ENCODE assay signal across 8 cellular contexts in the genomic region with DNA sequence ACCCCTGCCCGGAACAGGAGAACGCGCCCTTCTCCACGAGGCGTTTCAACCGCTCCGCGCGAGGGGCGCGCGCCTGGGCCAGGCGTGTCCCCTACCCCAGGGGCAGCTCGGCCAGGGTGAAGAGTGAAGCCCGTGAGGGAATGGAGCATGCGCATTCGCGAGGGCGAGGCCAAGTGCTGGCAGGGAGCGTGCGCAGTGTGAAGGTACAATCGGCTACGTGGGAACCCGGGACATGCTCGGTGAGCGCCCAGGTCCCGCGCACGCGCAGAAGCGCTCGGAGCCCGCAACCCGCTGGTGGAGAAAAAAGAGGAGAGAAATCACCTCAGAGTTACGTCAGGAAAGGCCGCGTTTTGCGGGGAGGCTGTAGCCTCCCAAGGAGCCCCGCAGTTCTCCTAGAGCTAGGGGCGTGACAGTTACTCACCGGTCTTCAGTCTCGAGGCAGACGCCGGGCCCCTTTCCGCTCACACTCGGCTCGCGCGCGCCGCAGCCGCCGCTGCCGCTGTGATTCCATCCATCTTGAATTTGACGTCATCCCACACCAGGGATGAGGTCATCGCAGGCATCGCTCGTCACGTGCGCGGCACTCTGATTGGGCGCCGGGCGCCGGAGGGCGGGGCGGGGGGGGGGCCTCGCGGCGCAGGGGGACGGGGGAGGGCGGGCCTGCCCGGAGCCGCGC. TPM values are rescaled to one million over a fixed set of nuclear protein-coding genes. Genes with fewer than 3 reads are reported as not detected.
A peak's percentile ranks its signal among the peaks of the same experiment; 100 is the strongest.
DNase-seq lines count a peak whose midpoint lies in the region; TF ChIP-seq lines count a peak whose summit lies in the region.

A gene (minus strand): TSS at position 530 of the 676 bp plus-strand sequence. CDS start 16,265 bp downstream, outside the sequence.

- no peaks in the 10 kb centered on the region for H3K9me3 ChIP-seq in H9 (ENCODE audit: control insufficient read depth, low read depth, low read length)
- H3K9me3 ChIP-seq in MM.1S (replicated peaks; ENCODE audit: insufficient read depth, low read length): no peaks in the 10 kb centered on the region
- no peaks in the 10 kb centered on the region for H3K9me3 ChIP-seq in neural cell (ENCODE audit: low read length)
- H3K9me3 ChIP-seq in stomach: no peaks in the 10 kb centered on the region

- H3K9me3 Mint-ChIP-seq in H9: peaks cover 3% of the 10 kb centered on the region in 2 experiments; a peak in 2 of 5 replicates

- no peak within 1 kb of the TSS for H3T11ph ChIP-seq in H9 (ENCODE audit: low read length)

- H3K27me3 ChIP-seq in H9 (ENCODE audit: insufficient read depth, low read length) (no peaks in the 10 kb centered on the region; the same call in 1 of the 2 replicates), MM.1S (replicated peaks; ENCODE audit: insufficient read depth, low read length) (no peaks in the 10 kb centered on the region), neural cell (ENCODE audit: insufficient read depth, low read depth, low read length) (no peaks in the 10 kb centered on the region), stomach (no peaks in the 10 kb centered on the region)

- TF ChIP-seq RAD21 in neural cell (conservative IDR thresholded peaks at IDR 0.05): no peak

- H3K27ac ChIP-seq in H9 (ENCODE audit: insufficient read length, low read depth, low read length) (no peak within 1 kb of the TSS), MM.1S (ENCODE audit: low read length) (peak within 1 kb of the TSS; percentile 94), neural cell (ENCODE audit: low read length) (peak within 1 kb of the TSS; percentile 98), stomach (peak within 1 kb of the TSS; percentile 97 to 100 (median 98))

- H3K4me1 ChIP-seq in H9 (ENCODE audit: insufficient read depth, low read length) (no peaks in the 10 kb centered on the region), MM.1S (ENCODE audit: low read length) (peaks cover 4% of the 10 kb centered on the region; the same call in 1 of the 2 replicates), stomach (peaks cover 5 to 15% (median 14%) of the 10 kb centered on the region in 4 donors)

- H3K27ac Mint-ChIP-seq in H9: peak within 1 kb of the TSS; percentile 97 to 100 (median 99)

- WGBS in H9 (ENCODE audit: extremely low coverage, insufficient read length, low lambda C conversion rate): no CpG with 5 or more reads among the region's 75 CpGs
- WGBS in stomach, 5 donors: 0 to 2% (median 0%) methylated on average over 42 to 74 of the region's 75 CpGs

- H3K4me3 Mint-ChIP-seq in H9: peak within 1 kb of the TSS; percentile 86 to 97

- H4K8ac ChIP-seq in H9 (replicated peaks; ENCODE audit: insufficient read length, low read depth, low read length): no peak within 1 kb of the TSS

- peaks cover 40% of the 10 kb centered on the region for H3K27me3 Mint-ChIP-seq in H9 (ENCODE audit: low read depth)

- TF ChIP-seq EP300 in neural cell (conservative IDR thresholded peaks at IDR 0.05; ENCODE audit: poor library complexity, severe bottlenecking) (peak; percentile 77), stomach (IDR thresholded peaks at IDR 0.05) (no peak)

- no peak within 1 kb of the TSS for H4K5ac ChIP-seq in H9 (ENCODE audit: insufficient read length, low read depth, low read length)

- TF ChIP-seq CTCF in H9 (conservative IDR thresholded peaks at IDR 0.05): no peak
- TF ChIP-seq CTCF in MM.1S (IDR thresholded peaks at IDR 0.05; ENCODE audit: low read length): no peak
- TF ChIP-seq CTCF in neural cell (IDR thresholded peaks at IDR 0.05; ENCODE audit: poor library complexity, severe bottlenecking): no peak
- no peak for TF ChIP-seq CTCF in stomach (IDR thresholded peaks at IDR 0.05)

- no peak within 1 kb of the TSS for H3K4ac ChIP-seq in H9 (ENCODE audit: low read depth, low read length)

- H2AFZ ChIP-seq in H9 (ENCODE audit: low read length) (no peak within 1 kb of the TSS), MM.1S (ENCODE audit: low read length) (peak within 1 kb of the TSS; percentile 80), neural cell (ENCODE audit: low read depth, low read length) (peak within 1 kb of the TSS; percentile 74)

- H2BK15ac ChIP-seq in H9 (ENCODE audit: low read depth, low read length): no peak within 1 kb of the TSS

- H3K14ac ChIP-seq in H9 (ENCODE audit: insufficient read depth, low read length): peak within 1 kb of the TSS; percentile 77

- peaks cover 7% of the 10 kb centered on the region; the same call in 1 of the 2 replicates for H3K36me3 ChIP-seq in MM.1S (replicated peaks; ENCODE audit: insufficient read depth, low read length)
- peaks cover 7% of the 10 kb centered on the region for H3K36me3 ChIP-seq in neural cell (ENCODE audit: insufficient read depth, low read length)
- H3K36me3 ChIP-seq in stomach: peaks cover 0 to 3% (median 0%) of the 10 kb centered on the region in 4 donors

- H3K56ac ChIP-seq in H9 (ENCODE audit: insufficient read length, low read depth, low read length): no peak within 1 kb of the TSS

- no peak within 1 kb of the TSS for H2BK5ac ChIP-seq in H9 (ENCODE audit: insufficient read length, low read length)

- DNase-seq in ELF-1 (ENCODE audit: low read depth, low spot score) (peak; percentile 99), H9 (peak; percentile 97), MM.1S (peak; percentile 100), SIG-M5 (lab: John Stamatoyannopoulos, UW) (peak; percentile 85), activated gamma-delta T cell (lab: John Stamatoyannopoulos, UW) (peak; percentile 96), fibroblast of the conjunctiva (ENCODE audit: low read depth) (peak; percentile 96), stomach (peak; percentile 99)

- peaks cover 2 to 10% (median 8%) of the 10 kb centered on the region in 3 experiments; a peak in 4 of 7 replicates for H3K36me3 Mint-ChIP-seq in H9 (ENCODE audit: insufficient read depth in 1 of 3, low read depth in 3 of 3)

- no peak within 1 kb of the TSS for H2BK12ac ChIP-seq in H9 (ENCODE audit: insufficient read length, low read depth, low read length)

- peaks cover 6% of the 10 kb centered on the region for H3K23me2 ChIP-seq in H9 (ENCODE audit: insufficient read length, low read depth, low read length, poor library complexity, severe bottlenecking)

- H2BK20ac ChIP-seq in H9 (ENCODE audit: low read depth, low read length, poor library complexity, severe bottlenecking): no peak within 1 kb of the TSS

- no peak within 1 kb of the TSS for H3K23ac ChIP-seq in H9 (ENCODE audit: insufficient read length, low read depth, low read length)

- no peaks in the 10 kb centered on the region for H4K20me1 ChIP-seq in H9 (ENCODE audit: control insufficient read depth, insufficient read depth, insufficient read length)
- no peaks in the 10 kb centered on the region for H4K20me1 ChIP-seq in MM.1S (ENCODE audit: insufficient read depth, low read length)
- H4K20me1 ChIP-seq in neural cell (ENCODE audit: insufficient read depth): peaks cover 5% of the 10 kb centered on the region

- intact Hi-C loops in stomach (cut with DNase I; ENCODE audit: low total_unique reads): loop anchor here (5.0 kb wide), 1 partner anchor 97 kb away; no protein-coding TSS in a partner anchor

- TF ChIP-seq POLR2A in stomach (IDR thresholded peaks at IDR 0.05): peak in 2 of 4 donors; percentile 62 to 72

- H3K4me3 ChIP-seq in MM.1S (ENCODE audit: low read length) (peak within 1 kb of the TSS; percentile 79), neural cell (ENCODE audit: low read length) (peak within 1 kb of the TSS; percentile 93), stomach (peak within 1 kb of the TSS; percentile 71 to 94 (median 87))

- no peaks in the 10 kb centered on the region for H3K9me2 ChIP-seq in MM.1S (replicated peaks; ENCODE audit: insufficient read depth, low read length)
- no peaks in the 10 kb centered on the region for H3K9me2 ChIP-seq in neural cell (ENCODE audit: insufficient read depth, low read length)

- H4K91ac ChIP-seq in H9 (ENCODE audit: insufficient read length, low read depth, low read length): no peak within 1 kb of the TSS

- H2BK120ac ChIP-seq in H9 (ENCODE audit: low read depth, low read length, poor library complexity, severe bottlenecking): no peak within 1 kb of the TSS

- H3K4me1 Mint-ChIP-seq in H9: peaks cover 3 to 11% of the 10 kb centered on the region in 2 experiments; a peak in 3 of 4 replicates

- no peak within 1 kb of the TSS for H2AK5ac ChIP-seq in H9 (ENCODE audit: insufficient read length, low read length)

- H3K79me2 ChIP-seq in H9 (ENCODE audit: insufficient read depth, low read length) (no peaks in the 10 kb centered on the region), MM.1S (ENCODE audit: low read length) (peaks cover 45% of the 10 kb centered on the region), neural cell (replicated peaks; ENCODE audit: insufficient read depth, low read length) (peaks cover 37% of the 10 kb centered on the region)

- peak within 1 kb of the TSS; percentile 71 for H3K18ac ChIP-seq in H9 (ENCODE audit: insufficient read length, low read depth, low read length)

- peak within 1 kb of the TSS; percentile 78 for H3K4me2 ChIP-seq in H9 (ENCODE audit: insufficient read depth, insufficient read length, low read length)
- H3K4me2 ChIP-seq in MM.1S (ENCODE audit: low read depth, low read length): peak within 1 kb of the TSS; percentile 89
- peak within 1 kb of the TSS; percentile 86 for H3K4me2 ChIP-seq in neural cell (ENCODE audit: low read length)

- H3F3A ChIP-seq in MM.1S (ENCODE audit: insufficient read depth, low read length): peaks cover 13% of the 10 kb centered on the region
- no peaks in the 10 kb centered on the region for H3F3A ChIP-seq in neural cell (ENCODE audit: insufficient read depth, low read length, poor library complexity, severe bottlenecking)

- no peaks in the 10 kb centered on the region for H3K79me1 ChIP-seq in H9 (ENCODE audit: insufficient read depth, low read depth, low read length, poor library complexity, severe bottlenecking)

- H3K9ac ChIP-seq in H9 (ENCODE audit: extremely low read depth, insufficient read length, low read length) (peak within 1 kb of the TSS; percentile 34), MM.1S (ENCODE audit: low read length) (peak within 1 kb of the TSS; percentile 94), neural cell (ENCODE audit: low read length) (peak within 1 kb of the TSS; percentile 85)

TF ChIP-seq in neural cell, 6 proteins besides CTCF, POLR2A, EP300 and RAD21 (continues in another document):
- TF ChIP-seq MXI1 (conservative IDR thresholded peaks at IDR 0.05; ENCODE audit: poor library complexity, severe bottlenecking) (peak; percentile 5), TAF1 (IDR thresholded peaks at IDR 0.05; ENCODE audit: low read depth) (peak; percentile 92)

RNA-seq across cellular contexts. Expression of the gene that starts here (rescaled TPM):
- total RNA-seq in H9 (2021) (17.4 and 18.1 TPM in 2 replicates), stomach (10 to 100 TPM in 2 of 5 donors, 1 to 10 TPM in 3; 4.3 to 18.7 (median 6.7) TPM)
- polyA plus RNA-seq in neural cell (6.4 and 8.0 TPM in 2 replicates), stomach (1 to 10 TPM; 1.9 to 4.7 (median 2.4) TPM)
- 39.9 and 44.6 TPM in 2 replicates for polyA minus RNA-seq in neural cell

Comparison
In these comparisons a context has a peak if more than half of its experiments do, and no peak if none do; other contexts are left out.
1. H3K9ac ChIP-seq: peak in every context shown above with its lines; median percentile 94 in MM.1S; 85 in neural cell; 34 in H9.